Comparison of ENCODE assay signal across 34 cellular contexts in the genomic region with DNA sequence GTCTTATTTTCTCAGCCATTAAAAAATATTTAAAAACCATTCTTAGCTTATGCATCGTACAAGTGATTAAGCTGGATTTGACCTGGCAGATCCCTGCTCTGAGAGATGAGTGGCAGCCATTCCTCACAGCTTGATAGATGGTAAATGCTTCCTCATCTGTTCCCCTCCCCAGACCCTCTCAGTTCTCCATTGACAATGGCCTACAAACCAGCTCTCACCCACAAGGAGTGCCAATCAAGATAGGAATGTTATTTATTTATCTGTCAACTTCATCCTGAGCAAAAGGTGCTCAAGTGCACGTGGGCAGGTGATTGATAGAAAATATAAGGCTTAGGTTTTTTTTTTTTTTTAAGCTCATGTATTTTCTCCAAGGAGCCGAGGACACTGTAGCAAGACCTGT.
"Had no signal": no experiment of that assay in that cellular context is flagged by ENCODE, and none has a peak within 500 bp of the region (broad histone marks: within the 10 kb centered on the region; RNA-seq: fewer than 3 reads in every experiment).

No MANE protein-coding gene starts in this region.

- H3K4me3 ChIP-seq: MG63 had no signal

- DNase-seq: Karpas-422, Kasumi-1, MG63, MM.1S, MV-4-11, NCI-H1048, NCI-H1092, NCI-H1092 treated with DMSO at 0.1 percent for 48 hours, NCI-H1105, NCI-H1105 treated with DMSO at 0.1 percent for 48 hours, NCI-H1417, NCI-H1417 treated with DMSO at 0.1 percent for 48 hours, NCI-H1436, NCI-H1436 treated with DMSO at 0.1 percent for 48 hours, NCI-H146, NCI-H1694, NCI-H1694 treated with DMSO at 0.1 percent for 48 hours, NCI-H187, NCI-H187 treated with DMSO at 0.1 percent for 48 hours, NCI-H1930, NCI-H2029, NCI-H2029 treated with DMSO at 0.1 percent for 48 hours, NCI-H2081, NCI-H2081 treated with DMSO at 0.1 percent for 48 hours, NCI-H2107, NCI-H2171, NCI-H2171 treated with DMSO at 0.1 percent for 48 hours, NCI-H2227 treated with DMSO at 0.1 percent for 48 hours, NCI-H226, NCI-H345, NCI-H446, NCI-H446 treated with DMSO at 0.1 percent for 48 hours, NCI-H510A, NCI-H510A treated with DMSO at 0.1 percent for 48 hours had no signal

- H3K9me3 ChIP-seq: MG63 had no signal

- H3K36me3 ChIP-seq: MG63 had no signal
